In the genomic region with DNA sequence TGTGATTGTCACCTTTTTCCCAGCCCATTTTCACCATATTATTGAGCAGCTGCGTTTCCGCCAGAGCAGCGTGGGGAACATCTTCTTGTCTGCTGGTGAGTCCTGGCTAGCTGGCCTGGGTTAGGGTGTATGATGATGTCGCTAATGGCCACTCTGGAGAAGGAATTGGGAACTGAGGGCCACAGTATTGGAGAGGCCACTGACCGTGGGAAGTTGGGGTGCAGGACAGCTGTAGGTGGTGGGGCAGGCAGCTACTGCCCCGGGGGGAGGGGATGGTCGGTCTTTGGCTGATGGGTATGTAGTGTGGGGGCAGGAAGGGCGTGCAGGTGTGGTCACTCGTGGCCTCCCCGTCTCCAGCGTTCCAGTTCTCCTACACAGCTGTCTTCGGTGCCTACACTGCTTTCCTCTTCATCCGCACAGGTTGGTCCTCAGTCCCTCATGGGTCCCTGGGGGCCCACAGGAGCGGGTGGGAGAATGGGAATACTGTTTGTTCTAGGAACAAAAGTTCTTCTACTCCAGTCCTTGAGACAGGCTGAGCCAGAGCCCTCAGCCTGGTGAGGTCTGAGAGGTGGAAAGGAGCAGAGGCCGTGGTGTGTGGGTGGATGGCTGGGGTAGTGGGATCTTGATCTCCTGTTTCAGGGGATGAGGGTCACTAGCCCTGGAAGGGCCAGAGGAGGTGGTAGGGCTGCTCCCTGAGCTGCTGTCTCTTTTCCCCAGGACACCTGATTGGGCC, we compare ENCODE assay signal across 1 cellular context.
TF ChIP-seq lines count a peak whose summit lies in the region.

No MANE protein-coding gene starts in this region.

TF ChIP-seq in IMR-90, 13 proteins besides CTCF, POLR2A, EP300 and RAD21:
- TF ChIP-seq RFX5 (IDR thresholded peaks at IDR 0.05; ENCODE audit: low read depth, low read length): no peak
- TF ChIP-seq SMC3 (IDR thresholded peaks at IDR 0.05; ENCODE audit: low read depth, low read length): no peak
